In genomic region chr9:105468875-105469274, GRCh38 we compare ENCODE assay signal across 9 cellular contexts.
"Had no signal": no experiment of that assay in that cellular context is flagged by ENCODE, and none has a peak within 500 bp of the region (broad histone marks: within the 10 kb centered on the region; RNA-seq: fewer than 3 reads in every experiment).

No MANE protein-coding gene starts in this region.

- H2AFZ ChIP-seq: GM23338 had no signal

- H3K4me2 ChIP-seq: GM23338, KMS-11 had no signal

- FAIRE-seq: H1, HTR-8/SVneo had no signal

- H3K9me3 ChIP-seq: HAP-1 had no signal

- H3K4me3 ChIP-seq: GM23338, HAP-1 had no signal

- DNase-seq: H7, IMR-90, KBM-7 had no signal

- H3K27ac ChIP-seq: KMS-11 had no signal

- H3K4me1 ChIP-seq: HAP-1 had no signal

- ATAC-seq: GM23338, HCT116 had no signal

- H3K9ac ChIP-seq: KMS-11 had no signal
